In the genomic region with DNA sequence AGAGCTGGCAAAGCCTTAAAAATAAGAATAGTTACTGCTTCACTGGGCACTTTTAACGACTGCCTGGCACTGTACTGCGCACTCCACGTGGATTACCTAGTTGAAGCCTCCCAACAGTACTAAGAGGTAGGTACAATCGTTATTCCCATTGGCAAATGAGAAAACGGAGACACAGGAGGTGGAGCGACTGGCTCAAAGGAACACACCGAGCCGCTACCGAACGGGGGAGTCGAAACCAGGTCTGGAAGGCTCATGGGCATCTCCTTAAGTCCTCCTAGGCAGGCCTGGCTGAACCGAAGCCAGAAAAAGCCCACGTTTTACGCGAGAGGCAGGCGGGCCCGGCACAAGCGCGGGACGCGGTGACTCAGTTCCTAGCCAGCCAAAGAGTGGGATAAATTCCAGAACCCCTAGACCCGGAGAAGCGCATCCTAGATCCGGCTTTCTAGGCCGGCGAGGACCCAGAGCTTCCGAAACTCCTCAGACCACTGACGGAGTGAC, we compare ENCODE assay signal across 8 cellular contexts. TPM values are rescaled to one million over a fixed set of nuclear protein-coding genes. Genes with fewer than 3 reads are reported as not detected.
DNase-seq lines count a peak whose midpoint lies in the region; ATAC-seq and TF ChIP-seq lines count a peak whose summit lies in the region.

No MANE protein-coding gene starts in this region.

- no peak overlapping the region for H2AFZ ChIP-seq in HCT116 (ENCODE audit: low read depth, low read length, poor library complexity, severe bottlenecking)

- BruUV-seq in HCT116 (replicated peaks; lab: Mats Ljungman, UMichigan), result no TSS peak

- H3K4me3 ChIP-seq in HCT116 (replicated peaks in 1 of 2; ENCODE audit: low read depth in 1 of 2, low read length in 2 of 2) (peak overlapping the region; percentile 92 to 100), ascending aorta (peak overlapping the region; percentile 85 to 97)

- H3K27me3 ChIP-seq in HCT116 (ENCODE audit: insufficient read depth, low read length) (no peaks in the 10 kb centered on the region), ascending aorta (no peaks in the 10 kb centered on the region)

- no peaks in the 10 kb centered on the region for H3K9me3 ChIP-seq in HCT116 (ENCODE audit: control insufficient read depth in 1 of 2, insufficient read depth in 1 of 2, low read depth in 1 of 2, low read length in 2 of 2)
- no peaks in the 10 kb centered on the region for H3K9me3 ChIP-seq in ascending aorta

- H3K79me2 ChIP-seq in HCT116 (ENCODE audit: insufficient read depth, low read length), result peaks cover 88% of the 10 kb centered on the region

- peak; percentile 83 for DNase-seq in DMS 273 (lab: John Stamatoyannopoulos, UW; ENCODE audit: unreplicated experiment)
- no peak for DNase-seq in HCT116 (ENCODE audit: low read depth, low spot score)
- DNase-seq in RPMI7951 (ENCODE audit: low read depth), result peak; percentile 81
- peak; percentile 44 to 94 for DNase-seq in ascending aorta (ENCODE audit: low spot score in 2 of 2)
- DNase-seq in hepatic stellate cell (ENCODE audit: low spot score), result peak; percentile 88
- peak; percentile 42 for DNase-seq in putamen (ENCODE audit: low spot score)
- no peak for DNase-seq in NCI-H524 treated with DMSO at 0.1 percent for 48 hours (lab: John Stamatoyannopoulos, UW)
- DNase-seq in GF-D8 (lab: John Stamatoyannopoulos, UW), result no peak

- no peaks in the 10 kb centered on the region; the same call in 1 of the 2 replicates for H4K20me1 ChIP-seq in HCT116 (ENCODE audit: insufficient read depth)

- CTCF ChIA-PET in HCT116 (lab: Charles Lee), result no interaction called here

- POLR2A ChIA-PET in HCT116 (lab: Charles Lee), result interaction anchor here (1.4 to 1.5 kb wide), 2 partner anchors 9 to 97 kb away, joined by 6 read pairs; a partner anchor contains a TSS

- TF ChIP-seq RAD21 in HCT116 (IDR thresholded peaks at IDR 0.05; ENCODE audit: low read depth), result no peak

- H3K4me1 ChIP-seq in HCT116 (ENCODE audit: control insufficient read depth in 1 of 2, insufficient read depth in 2 of 2, low read length in 2 of 2) (peaks cover 13 to 19% of the 10 kb centered on the region in 2 experiments; a peak in 3 of 4 replicates), ascending aorta (peaks cover 13 to 16% of the 10 kb centered on the region in 2 donors)

- H3K27ac ChIP-seq in HCT116 (ENCODE audit: low read depth, low read length) (peak overlapping the region; percentile 94), ascending aorta (peak overlapping the region; percentile 98 to 99)

- peak overlapping the region; percentile 96 for H3K4me2 ChIP-seq in HCT116 (ENCODE audit: low read length)

- H3K36me3 ChIP-seq in HCT116 (ENCODE audit: control insufficient read depth in 1 of 2, insufficient read depth in 2 of 2, low read length in 2 of 2) (peaks cover 19 to 45% of the 10 kb centered on the region in 2 experiments; a peak in 3 of 4 replicates), ascending aorta (peaks cover 29 to 48% of the 10 kb centered on the region in 2 donors)

- RAD21 ChIA-PET in HCT116 (lab: Charles Lee; ENCODE audit: low non-redundant PET in 1 of 2, low total read pairs in 2 of 2, uncharacterized antibody in 2 of 2, unreplicated experiment in 2 of 2), result interaction anchor here in 1 of 2 experiments (0.6 to 1.2 kb wide), 2 partner anchors 45 to 693 kb away, joined by 3 to 6 read pairs; no protein-coding TSS in a partner anchor

- peak; percentile 46 for ATAC-seq in HCT116

- intact Hi-C loops in HCT116 (cut with micrococcal nuclease), result no loop called here
- intact Hi-C loops in ascending aorta (cut with DNase I), result loop anchor here (1.0 to 5.0 kb wide), 4 partner anchors 31 to 81 kb away; a partner anchor contains a TSS

- TF ChIP-seq POLR2A in HCT116 (IDR thresholded peaks at IDR 0.05; ENCODE audit: borderline replicate concordance, extremely low read depth, insufficient read depth, insufficient read length), result no peak

- H3K9ac ChIP-seq in HCT116 (ENCODE audit: low read length), result peak overlapping the region; percentile 89

- H3K9me2 ChIP-seq in HCT116 (ENCODE audit: insufficient read depth), result no peaks in the 10 kb centered on the region

- TF ChIP-seq CTCF in HCT116 (IDR thresholded peaks at IDR 0.05 in 2 of 3, conservative IDR thresholded peaks at IDR 0.05 in 1 of 3; ENCODE audit: borderline replicate concordance in 1 of 3, insufficient read depth in 1 of 3, low read depth in 2 of 3, low read length in 2 of 3) (no peak), ascending aorta (IDR thresholded peaks at IDR 0.05) (peak in 1 of 3 experiments; percentile 1)

TF ChIP-seq in HCT116, 20 proteins besides CTCF, POLR2A, EP300 and RAD21:
- TF ChIP-seq ELF1 (IDR thresholded peaks at IDR 0.05; ENCODE audit: borderline replicate concordance, low read depth), result no peak
- TF ChIP-seq, protein P1, sequence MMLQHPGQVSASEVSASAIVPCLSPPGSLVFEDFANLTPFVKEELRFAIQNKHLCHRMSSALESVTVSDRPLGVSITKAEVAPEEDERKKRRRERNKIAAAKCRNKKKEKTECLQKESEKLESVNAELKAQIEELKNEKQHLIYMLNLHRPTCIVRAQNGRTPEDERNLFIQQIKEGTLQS (IDR thresholded peaks at IDR 0.05), result no peak
- TF ChIP-seq, protein P2, sequence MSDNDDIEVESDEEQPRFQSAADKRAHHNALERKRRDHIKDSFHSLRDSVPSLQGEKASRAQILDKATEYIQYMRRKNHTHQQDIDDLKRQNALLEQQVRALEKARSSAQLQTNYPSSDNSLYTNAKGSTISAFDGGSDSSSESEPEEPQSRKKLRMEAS (IDR thresholded peaks at IDR 0.05), result peak; percentile 73

RNA-seq across cellular contexts. Expression of a gene that starts 0.5 kb away (rescaled TPM):
- total RNA-seq in HCT116 (2021; ENCODE audit: unreplicated experiment) (200 TPM), ascending aorta (104 TPM)
- polyA plus RNA-seq in HCT116 (2012), result 203 and 206 TPM in 2 replicates
- total RNA-seq in RPMI7951 (2014; rRNA removed; shearing (Covaris generic)), result 82.1 and 129 TPM in 2 replicates

RNA-seq across cellular contexts. Expression of a gene that starts 0.9 kb away (rescaled TPM):
- 154 TPM for total RNA-seq in HCT116 (2021; ENCODE audit: unreplicated experiment)
- 157 and 178 TPM in 2 replicates for polyA plus RNA-seq in HCT116 (2012)
- total RNA-seq in RPMI7951 (2014; rRNA removed; shearing (Covaris generic)), result 210 and 240 TPM in 2 replicates
- total RNA-seq in ascending aorta, result 41.3 TPM

RNA-seq across cellular contexts. Expression of a gene that starts 30.7 kb away (rescaled TPM):
- total RNA-seq in HCT116 (2021; ENCODE audit: unreplicated experiment) (9.2 TPM), ascending aorta (2.6 TPM)
- 6.7 and 8.0 TPM in 2 replicates for polyA plus RNA-seq in HCT116 (2012)
- total RNA-seq in RPMI7951 (2014; rRNA removed; shearing (Covaris generic)), result 4.4 and 4.9 TPM in 2 replicates

RNA-seq across cellular contexts. Expression of a gene that starts 30.8 kb away (rescaled TPM):
- 67.0 TPM for total RNA-seq in HCT116 (2021; ENCODE audit: unreplicated experiment)
- polyA plus RNA-seq in HCT116 (2012), result 46.3 and 48.6 TPM in 2 replicates
- total RNA-seq in RPMI7951 (2014; rRNA removed; shearing (Covaris generic)), result 21.7 and 22.6 TPM in 2 replicates
- 38.0 TPM for total RNA-seq in ascending aorta

RNA-seq across cellular contexts. Expression of a gene that starts 33.4 kb away (rescaled TPM):
- 192 TPM for total RNA-seq in HCT116 (2021; ENCODE audit: unreplicated experiment)
- 365 and 430 TPM in 2 replicates for polyA plus RNA-seq in HCT116 (2012)
- total RNA-seq in RPMI7951 (2014; rRNA removed; shearing (Covaris generic)), result 248 and 283 TPM in 2 replicates
- total RNA-seq in ascending aorta, result 360 TPM

Comparison
In these comparisons a context has a peak if more than half of its experiments do, and no peak if none do; other contexts are left out.
1. DNase-seq: peak in DMS 273 (single experiment), RPMI7951 (single experiment), ascending aorta (2 of 2), hepatic stellate cell (single experiment) and putamen (single experiment); none in HCT116 (single experiment), NCI-H524 treated with DMSO at 0.1 percent for 48 hours (single experiment) and GF-D8 (single experiment).